27 cellular contexts compared by ENCODE assay signal in the genomic region with DNA sequence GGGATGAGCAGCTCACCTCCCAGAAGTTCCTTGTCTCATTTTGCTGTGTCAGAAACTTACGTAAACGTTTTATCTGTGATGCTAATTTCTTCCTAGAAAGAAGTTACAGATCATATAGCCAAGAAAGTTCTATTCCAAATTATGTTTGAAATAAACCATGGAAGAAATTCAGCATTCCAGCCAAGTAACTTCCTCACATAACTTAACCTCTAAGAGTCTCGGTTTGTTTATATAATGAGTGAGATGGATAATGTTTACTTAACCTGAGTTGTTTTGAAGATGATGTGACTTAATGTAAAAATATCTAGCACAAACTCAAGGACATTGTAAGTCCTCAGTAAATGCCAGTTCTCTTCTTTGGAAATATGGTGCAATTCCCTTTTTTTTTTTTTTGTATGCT. TPM values are rescaled to one million over a fixed set of nuclear protein-coding genes. Genes with fewer than 3 reads are reported as not detected.
DNase-seq lines count a peak whose midpoint lies in the region; ATAC-seq and TF ChIP-seq lines count a peak whose summit lies in the region.
"Had no signal": no experiment of that assay in that cellular context is flagged by ENCODE, and none has a peak within 500 bp of the region (broad histone marks: within the 10 kb centered on the region; RNA-seq: fewer than 3 reads in every experiment).

No MANE protein-coding gene starts in this region.

- H3K36me3 ChIP-seq in thyroid gland, result no peaks in the 10 kb centered on the region
- H3K36me3 ChIP-seq: brain microvascular endothelial cell, esophagus squamous epithelium, heart right ventricle, uterus had no signal

- DNase-seq in HT-29 (ENCODE audit: low spot score) (peak; percentile 35), cardiac fibroblast (ENCODE audit: low read depth in 2 of 2) (peak; percentile 8 to 63), fibroblast of villous mesenchyme (ENCODE audit: low read depth) (peak; percentile 47), thyroid gland (no peak), NCI-H1105 treated with DMSO at 0.1 percent for 48 hours (lab: John Stamatoyannopoulos, UW) (no peak), NCI-H774 (lab: John Stamatoyannopoulos, UW) (no peak)
- DNase-seq: activated CD4-positive, alpha-beta memory T cell treated with anti-CD3 and anti-CD28 coated beads, Interleukin-2, amount 10 ng/mL, durations not matched to agents 7 days and 5 days; activated effector memory CD4-positive, alpha-beta T cell treated with anti-CD3 and anti-CD28 coated beads, Interleukin-2, amount 50 U/mL, for 16 hours; brain microvascular endothelial cell; CD4-positive, CD25-positive, alpha-beta regulatory T cell; effector memory CD8-positive, alpha-beta T cell; esophagus squamous epithelium; heart right ventricle; HFFc6; left cardiac atrium; naive B cell; NCI-H1417; NCI-H2081; NCI-H446; nucleus accumbens; SHP77; T-cell; uterus had no signal

- no peak for TF ChIP-seq POLR2A in thyroid gland (IDR thresholded peaks at IDR 0.05)

- H3K4me3 ChIP-seq in cardiac fibroblast (replicated peaks in 1 of 2; ENCODE audit: low read depth in 2 of 2, low read length in 2 of 2) (no peak overlapping the region), fibroblast of villous mesenchyme (ENCODE audit: low read depth, low read length) (no peak overlapping the region), thyroid gland (replicated peaks in 1 of 3) (no peak overlapping the region)
- H3K4me3 ChIP-seq: esophagus squamous epithelium, heart right ventricle, smooth muscle cell, uterus had no signal

- 41 to 46% methylated on average over 3 of the region's 3 CpGs for WGBS in thyroid gland, 2 donors

- no peaks in the 10 kb centered on the region for H3K27me3 ChIP-seq in thyroid gland
- H3K27me3 ChIP-seq: brain microvascular endothelial cell, esophagus squamous epithelium, heart right ventricle, uterus had no signal

- no peak for ATAC-seq in HG03045 (IDR thresholded peaks at IDR 0.05; ENCODE audit: unreplicated experiment)
- ATAC-seq: effector memory CD8-positive, alpha-beta T cell; heart right ventricle; left cardiac atrium; T-cell had no signal

- intact Hi-C loops in thyroid gland (cut with DNase I), result no loop called here

- H3K27ac ChIP-seq in thyroid gland, result peak overlapping the region; percentile 45 to 96 (median 52)
- H3K27ac ChIP-seq: brain microvascular endothelial cell, esophagus squamous epithelium, heart right ventricle, uterus had no signal

- peaks cover 44 to 49% of the 10 kb centered on the region in 2 donors for H3K4me1 ChIP-seq in thyroid gland
- H3K4me1 ChIP-seq: heart right ventricle, uterus had no signal

- no peaks in the 10 kb centered on the region for H3K9me3 ChIP-seq in thyroid gland
- H3K9me3 ChIP-seq: esophagus squamous epithelium, heart right ventricle, uterus had no signal

- no peak for TF ChIP-seq CTCF in cardiac fibroblast (IDR thresholded peaks at IDR 0.05; ENCODE audit: low read depth, low read length)
- TF ChIP-seq CTCF in fibroblast of villous mesenchyme (IDR thresholded peaks at IDR 0.05; ENCODE audit: insufficient read depth, low read depth, low read length), result no peak
- no peak for TF ChIP-seq CTCF in thyroid gland (IDR thresholded peaks at IDR 0.05)

RNA-seq across cellular contexts. Expression of gene MUC15, which starts 8.9 kb away (rescaled TPM):
- 0.28 TPM in 1 of 2 replicates, not detected in the other for total RNA-seq in HT-29 (2014; rRNA removed; shearing (Covaris generic))
- total RNA-seq in fibroblast of villous mesenchyme, result not detected in 2 replicates
- 100 to 1,000 TPM in 3 of 4 donors, 10 to 100 TPM in 1; 90.5 to 169 (median 139) TPM for total RNA-seq in thyroid gland
- total RNA-seq: activated CD4-positive, alpha-beta memory T cell treated with anti-CD3 and anti-CD28 coated beads, Interleukin-2, amount 10 ng/mL, durations not matched to agents 7 days and 5 days; CD4-positive, CD25-positive, alpha-beta regulatory T cell; heart right ventricle; HFFc6; left cardiac atrium; mesenteric fat pad; pulmonary artery endothelial cell; T-cell had no signal

Comparison
In these comparisons a context has a peak if more than half of its experiments do, and no peak if none do; other contexts are left out.
1. DNase-seq: peak in HT-29 (single experiment), cardiac fibroblast (2 of 2) and fibroblast of villous mesenchyme (single experiment); none in thyroid gland (0 of 2), NCI-H1105 treated with DMSO at 0.1 percent for 48 hours (single experiment) and NCI-H774 (single experiment).
2. RNA of gene MUC15, which starts 8.9 kb away (total RNA-seq): 90.5 to 169 TPM in thyroid gland; 0.28 TPM in HT-29 and not detected in fibroblast of villous mesenchyme; every median in the first group is over 10 times any median in the second.